In the genomic region with DNA sequence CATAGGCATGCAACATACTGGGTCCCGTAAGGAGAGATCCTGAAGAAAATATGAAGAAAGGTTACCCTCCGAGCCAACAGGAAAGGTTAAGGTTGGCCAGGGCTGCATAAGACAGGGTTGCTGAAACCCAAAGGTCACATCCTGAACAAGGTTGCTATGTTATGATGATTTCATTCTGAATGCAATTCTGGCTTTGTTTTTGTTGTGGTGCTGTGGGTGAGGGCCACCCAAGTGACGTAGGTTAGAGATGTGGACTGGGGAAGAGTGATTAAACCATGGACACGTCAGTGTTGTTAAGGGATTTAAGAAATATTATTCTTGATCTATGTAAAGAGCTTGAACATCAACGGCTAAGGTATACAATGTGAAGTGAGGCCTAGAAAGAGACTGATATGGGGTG, we compare ENCODE assay signal across 13 cellular contexts. TPM values are rescaled to one million over a fixed set of nuclear protein-coding genes. Genes with fewer than 3 reads are reported as not detected.
DNase-seq lines count a peak whose midpoint lies in the region; ATAC-seq and TF ChIP-seq lines count a peak whose summit lies in the region.
"Had no signal": no experiment of that assay in that cellular context is flagged by ENCODE, and none has a peak within 500 bp of the region (broad histone marks: within the 10 kb centered on the region; RNA-seq: fewer than 3 reads in every experiment).

No MANE protein-coding gene starts in this region.

- H3K4me2 ChIP-seq in BLaER1 treated with 17β-estradiol and CSF1 and Interleukin-3, amounts not matched to agents 10 nM and 100 nM = peak overlapping the region; percentile 12 to 79 (median 43); a peak in 19 of 22 replicates

- H3K9me3 Mint-ChIP-seq in T-cell (no peaks in the 10 kb centered on the region), neural crest cell (no peaks in the 10 kb centered on the region)

- H3K36me3 Mint-ChIP-seq in T-cell (no peaks in the 10 kb centered on the region), neural crest cell (ENCODE audit: low read depth) (peaks cover 6% of the 10 kb centered on the region)

- peak in 1 of 4 donors; percentile 11 for TF ChIP-seq POLR2A in esophagus squamous epithelium (IDR thresholded peaks at IDR 0.05)

- H3K27me3 ChIP-seq in BLaER1 treated with 17β-estradiol and CSF1 and Interleukin-3, amounts not matched to agents 10 nM and 100 nM = no peaks in the 10 kb centered on the region
- H3K27me3 ChIP-seq in esophagus squamous epithelium = no peaks in the 10 kb centered on the region

- peak in 30 of 34 experiments; percentile 11 to 73 (median 44) for DNase-seq in T-cell
- DNase-seq in esophagus squamous epithelium (lab: John Stamatoyannopoulos, UW) = no peak
- DNase-seq in neural crest cell (ENCODE audit: low read depth, low spot score) = no peak
- DNase-seq in NCI-H2227 (lab: John Stamatoyannopoulos, UW; ENCODE audit: unreplicated experiment) = no peak
- DNase-seq in NCI-H1694 (lab: John Stamatoyannopoulos, UW) = no peak
- no peak for DNase-seq in COLO668 (lab: John Stamatoyannopoulos, UW; ENCODE audit: unreplicated experiment)
- DNase-seq in activated naive CD4-positive, alpha-beta T cell (lab: John Stamatoyannopoulos, UW) = no peak
- DNase-seq: activated naive CD4-positive, alpha-beta T cell treated with anti-CD3 and anti-CD28 coated beads, Interleukin-2, amount 50 U/mL, for 16 hours; midbrain; NCI-H82; stimulated activated naive CD4-positive, alpha-beta T cell treated with Interleukin-2 at 50 U/mL for 16 hours had no signal

- H3K27me3 Mint-ChIP-seq in T-cell (peaks cover 5 to 6% of the 10 kb centered on the region in 2 donors), neural crest cell (ENCODE audit: low read depth) (no peaks in the 10 kb centered on the region)

- H3K4me1 ChIP-seq in BLaER1 treated with 17β-estradiol and CSF1 and Interleukin-3, amounts not matched to agents 10 nM and 100 nM = peaks cover 79 to 100% (median 97%) of the 10 kb centered on the region in 10 experiments
- H3K4me1 ChIP-seq in esophagus squamous epithelium = peaks cover 0 to 74% (median 31%) of the 10 kb centered on the region in 3 donors

- 49 to 55% methylated on average over 5 of the region's 5 CpGs for WGBS in esophagus squamous epithelium, 2 donors

- 0 out of 22 replicates have a peak overlapping the region, but pooled peaks of 3 of the 11 experiments have one; percentile 3 to 39 (median 9) for H3K9ac ChIP-seq in BLaER1 treated with 17β-estradiol and CSF1 and Interleukin-3, amounts not matched to agents 10 nM and 100 nM

- H3K4me1 Mint-ChIP-seq in T-cell (peaks cover 0 to 51% (median 16%) of the 10 kb centered on the region in 3 donors), neural crest cell (peaks cover 94% of the 10 kb centered on the region)

- H3K27ac Mint-ChIP-seq in T-cell (peak overlapping the region; percentile 76 to 80), neural crest cell (ENCODE audit: unreplicated experiment) (peak overlapping the region; percentile 94)

- H3K4me3 Mint-ChIP-seq in T-cell = peak overlapping the region in 1 of 3 donors; percentile 0
- H3K4me3 Mint-ChIP-seq in neural crest cell = peak overlapping the region; percentile 68

- H3K27ac ChIP-seq in BLaER1 treated with 17β-estradiol and CSF1 and Interleukin-3, amounts not matched to agents 10 nM and 100 nM = peak overlapping the region in 4 of 11 experiments; percentile 31 to 56 (median 44); a peak in 5 of 22 replicates
- H3K27ac ChIP-seq in esophagus squamous epithelium = peak overlapping the region; percentile 3 to 71 (median 34)

- CTCF ChIA-PET in T-cell (lab: Charles Lee) = interaction anchor here in 1 of 2 donors (0.8 kb wide), 1 partner anchor 51 kb away, joined by 3 read pairs; no protein-coding TSS in a partner anchor

- no peak for TF ChIP-seq CTCF in esophagus squamous epithelium (IDR thresholded peaks at IDR 0.05)
- no peak for TF ChIP-seq CTCF in neural crest cell (conservative IDR thresholded peaks at IDR 0.05)

- POLR2A ChIA-PET in T-cell (lab: Charles Lee) = interaction anchor here in 1 of 2 donors (0.5 to 1.8 kb wide), 9 partner anchors 9 to 65 kb away, joined by 3 to 8 read pairs (median 4); no protein-coding TSS in a partner anchor

- H3K4me3 ChIP-seq in BLaER1 treated with 17β-estradiol and CSF1 and Interleukin-3, amounts not matched to agents 10 nM and 100 nM = no peak overlapping the region
- peak overlapping the region in 1 of 4 donors; percentile 20 for H3K4me3 ChIP-seq in esophagus squamous epithelium

- ATAC-seq in T-cell (replicated peaks in 1 of 4) = peak; percentile 43 to 82 (median 68)

- peaks cover 92 to 100% (median 99%) of the 10 kb centered on the region in 11 experiments for H3K36me3 ChIP-seq in BLaER1 treated with 17β-estradiol and CSF1 and Interleukin-3, amounts not matched to agents 10 nM and 100 nM
- no peaks in the 10 kb centered on the region for H3K36me3 ChIP-seq in esophagus squamous epithelium

- intact Hi-C loops in esophagus squamous epithelium (cut with DNase I) = no loop called here

- peaks cover 100% of the 10 kb centered on the region in 11 experiments for H4K20me1 ChIP-seq in BLaER1 treated with 17β-estradiol and CSF1 and Interleukin-3, amounts not matched to agents 10 nM and 100 nM

- H3K9me3 ChIP-seq in BLaER1 treated with 17β-estradiol and CSF1 and Interleukin-3, amounts not matched to agents 10 nM and 100 nM (replicated peaks in 1 of 11) = no peaks in the 10 kb centered on the region
- H3K9me3 ChIP-seq in esophagus squamous epithelium = no peaks in the 10 kb centered on the region

RNA-seq across cellular contexts. Expression of gene ZEB2, which starts 60.0 kb away (rescaled TPM):
- total RNA-seq in T-cell (100 to 1,000 TPM in 1 of 5 donors, 10 to 100 TPM in 3, 1 to 10 TPM in 1; 8.9 to 106 (median 23.7) TPM), esophagus squamous epithelium (10 to 100 TPM in 2 of 4 donors, 1 to 10 TPM in 2; 3.1 to 56.5 (median 15.7) TPM), neural crest cell (192 and 200 TPM in 2 replicates)
- total RNA-seq: G401 had no signal

Comparison
In these comparisons a context has a peak if more than half of its experiments do, and no peak if none do; other contexts are left out.
1. DNase-seq: peak in T-cell (30 of 34); none in esophagus squamous epithelium (single experiment), neural crest cell (single experiment), NCI-H2227 (single experiment), NCI-H1694 (single experiment), COLO668 (single experiment) and activated naive CD4-positive, alpha-beta T cell (0 of 4).